18 cellular contexts compared by ENCODE assay signal in genomic region chr10:19302117-19302516, GRCh38.
DNase-seq lines count a peak whose midpoint lies in the region; ATAC-seq, FAIRE-seq and TF ChIP-seq lines count a peak whose summit lies in the region.
"Had no signal": no experiment of that assay in that cellular context is flagged by ENCODE, and none has a peak within 500 bp of the region (broad histone marks: within the 10 kb centered on the region; RNA-seq: fewer than 3 reads in every experiment).

No MANE protein-coding gene starts in this region.

- no peak for TF ChIP-seq RAD21 in HepG2 (CRISPR knock-in tag; IDR thresholded peaks at IDR 0.05)

- H3K9ac ChIP-seq in HepG2 (ENCODE audit: insufficient read depth, low read depth, low read length): no peak overlapping the region

- CTCF ChIA-PET in HepG2 (lab: Yijun Ruan, JAX; ENCODE audit: low intra/inter-chr PET ratio, low total read pairs): no interaction called here

- DNase-seq in HepG2 (ENCODE audit: low spot score) (no peak), right lobe of liver (no peak), amniotic epithelial cell (ENCODE audit: low read depth) (peak; percentile 79), fibroblast of pulmonary artery (ENCODE audit: low read depth) (peak; percentile 55), urothelium cell line (ENCODE audit: low spot score) (peak; percentile 12), GOT3 (lab: John Stamatoyannopoulos, UW) (no peak), cerebellar nuclear complex (lab: John Stamatoyannopoulos, UW) (no peak)
- DNase-seq: activated CD4-positive, alpha-beta T cell treated with anti-CD3 and anti-CD28 coated beads, Interleukin-2, amount 50 U/mL, for 4 hours; activated T-cell treated with anti-CD3 and anti-CD28 coated beads, Interleukin-2, amount 50 U/mL, for 48 hours; adrenal gland; Calu3; natural killer cell; NCI-H1092 treated with DMSO at 0.1 percent for 48 hours; SHP77 treated with DMSO at 0.1 percent for 48 hours; stimulated activated CD4-positive, alpha-beta T cell treated with anti-CD3 and anti-CD28 coated beads, Interleukin-4, amount 100 ng/mL, for 1 hour had no signal

- H3K27ac ChIP-seq in HepG2 (ENCODE audit: extremely low read length, insufficient read depth, low read length): no peak overlapping the region
- no peak overlapping the region for H3K27ac ChIP-seq in right lobe of liver
- H3K27ac ChIP-seq: adrenal gland, right atrium auricular region, tibial nerve had no signal

- H3K4me1 ChIP-seq in HepG2 (ENCODE audit: insufficient read depth, low read length) (no peaks in the 10 kb centered on the region), right lobe of liver (no peaks in the 10 kb centered on the region)
- H3K4me1 ChIP-seq: adrenal gland, right atrium auricular region, tibial nerve had no signal

- H2AFZ ChIP-seq in HepG2 (ENCODE audit: low read length): no peak overlapping the region

- no peak for TF ChIP-seq EP300 in HepG2 (IDR thresholded peaks at IDR 0.05; ENCODE audit: low read depth in 2 of 2, low read length in 2 of 2)
- no peak for TF ChIP-seq EP300 in HepG2 (CRISPR knock-in tag; IDR thresholded peaks at IDR 0.05; ENCODE audit: borderline replicate concordance)

- H3K4me3 ChIP-seq in HepG2 (replicated peaks in 1 of 3; ENCODE audit: insufficient read depth in 1 of 3, low read depth in 2 of 3, low read length in 3 of 3) (no peak overlapping the region), right lobe of liver (no peak overlapping the region), fibroblast of pulmonary artery (replicated peaks; ENCODE audit: low read depth, low read length) (no peak overlapping the region)
- H3K4me3 ChIP-seq: adrenal gland, right atrium auricular region, tibial nerve had no signal

- FAIRE-seq in HepG2 (lab: Jason Lieb, UNC): no peak
- FAIRE-seq in urothelium cell line (lab: Jason Lieb, UNC): peak; percentile 40

- TF ChIP-seq POLR2A in HepG2 (IDR thresholded peaks at IDR 0.05; ENCODE audit: insufficient read depth in 1 of 2, low read depth in 2 of 2, low read length in 2 of 2): no peak
- no peak for TF ChIP-seq POLR2A in right lobe of liver (IDR thresholded peaks at IDR 0.05)

- no peaks in the 10 kb centered on the region for H3K79me2 ChIP-seq in HepG2 (ENCODE audit: insufficient read depth, low read length)

- no peaks in the 10 kb centered on the region for H3K9me3 ChIP-seq in HepG2 (ENCODE audit: low read length)
- H3K9me3 ChIP-seq in right lobe of liver: no peaks in the 10 kb centered on the region
- H3K9me3 ChIP-seq: adrenal gland, right atrium auricular region, tibial nerve had no signal

- no peak for TF ChIP-seq CTCF in HepG2 (CRISPR knock-in tag; IDR thresholded peaks at IDR 0.05)
- no peak for TF ChIP-seq CTCF in right lobe of liver (IDR thresholded peaks at IDR 0.05)
- TF ChIP-seq CTCF in fibroblast of pulmonary artery (IDR thresholded peaks at IDR 0.05; ENCODE audit: low read length, missing control alignments): no peak

- in situ Hi-C loops in HepG2 (cut with HindIII; ENCODE audit: extremely low pct_ligation_motif_present, low pct_unique_long_range_greater_than_20kb): no loop called here

- H4K20me1 ChIP-seq in HepG2 (ENCODE audit: insufficient read depth, low read length): no peaks in the 10 kb centered on the region

- ATAC-seq in HepG2 (no peak), right lobe of liver (no peak), HG03095 (IDR thresholded peaks at IDR 0.05; ENCODE audit: unreplicated experiment) (no peak)
- ATAC-seq: natural killer cell had no signal

- no TSS peak for BruUV-seq in HepG2 (replicated peaks; lab: Mats Ljungman, UMichigan)

- H3K4me2 ChIP-seq in HepG2 (ENCODE audit: low read depth, low read length): no peak overlapping the region

- H3K27me3 ChIP-seq in HepG2 (ENCODE audit: control insufficient read depth in 1 of 2, insufficient read depth in 2 of 2, low read length in 2 of 2) (no peaks in the 10 kb centered on the region), right lobe of liver (no peaks in the 10 kb centered on the region)
- H3K27me3 ChIP-seq: adrenal gland, right atrium auricular region had no signal

- intact Hi-C loops in HepG2 (cut with micrococcal nuclease; ENCODE audit: unreplicated experiment): no loop called here
- intact Hi-C loops in right lobe of liver (cut with DNase I): no loop called here

- no peaks in the 10 kb centered on the region for H3K36me3 ChIP-seq in HepG2 (replicated peaks in 1 of 2; ENCODE audit: control insufficient read depth in 1 of 2, insufficient read depth in 2 of 2, low read length in 2 of 2)
- H3K36me3 ChIP-seq in right lobe of liver: no peaks in the 10 kb centered on the region
- H3K36me3 ChIP-seq: adrenal gland, right atrium auricular region, tibial nerve had no signal

- POLR2A ChIA-PET in HepG2 (lab: Yijun Ruan, JAX): no interaction called here

- WGBS in HepG2 (ENCODE audit: low lambda C conversion rate): 60% methylated on average over 4 of the region's 4 CpGs
- 60% methylated on average over 4 of the region's 4 CpGs for WGBS in right lobe of liver (ENCODE audit: insufficient coverage, low coverage, low lambda C conversion rate, missing lambda C conversion rate)

TF ChIP-seq in HepG2, 621 proteins besides CTCF, POLR2A, EP300 and RAD21:
- TF ChIP-seq MAFK (conservative IDR thresholded peaks at IDR 0.05 in 1 of 2, IDR thresholded peaks at IDR 0.05 in 1 of 2; ENCODE audit: low read length in 2 of 2): peak; percentile 95 to 96
- TF ChIP-seq ZNF557 (CRISPR knock-in tag; IDR thresholded peaks at IDR 0.05): no peak
- TF ChIP-seq ZBTB33 (CRISPR knock-in tag; IDR thresholded peaks at IDR 0.05): no peak
- peak; percentile 89 for TF ChIP-seq NFE2L2 (IDR thresholded peaks at IDR 0.05; ENCODE audit: low read length)
- no peak for TF ChIP-seq TEF (CRISPR knock-in tag; IDR thresholded peaks at IDR 0.05)
- no peak for TF ChIP-seq KDM4B (CRISPR knock-in tag; IDR thresholded peaks at IDR 0.05)
- peak; percentile 93 for TF ChIP-seq MAFF (IDR thresholded peaks at IDR 0.05; ENCODE audit: low read depth, low read length)
- TF ChIP-seq ZFP41 (CRISPR knock-in tag; IDR thresholded peaks at IDR 0.05; ENCODE audit: borderline replicate concordance): no peak
- no peak for TF ChIP-seq REPIN1 (CRISPR knock-in tag; IDR thresholded peaks at IDR 0.05; ENCODE audit: borderline replicate concordance, low read depth)
- TF ChIP-seq CEBPZ (IDR thresholded peaks at IDR 0.05; ENCODE audit: low read length): no peak

Comparison
In these comparisons a context has a peak if more than half of its experiments do, and no peak if none do; other contexts are left out.
1. DNase-seq: peak in amniotic epithelial cell (single experiment), fibroblast of pulmonary artery (single experiment) and urothelium cell line (single experiment); none in HepG2 (single experiment), right lobe of liver (0 of 3), GOT3 (single experiment) and cerebellar nuclear complex (0 of 2).